20 cellular contexts compared by ENCODE assay signal in genomic region chr5:97111612-97112011, GRCh38. TPM values are rescaled to one million over a fixed set of nuclear protein-coding genes. Genes with fewer than 3 reads are reported as not detected.
DNase-seq lines count a peak whose midpoint lies in the region; ATAC-seq, FAIRE-seq and TF ChIP-seq lines count a peak whose summit lies in the region.
"Had no signal": no experiment of that assay in that cellular context is flagged by ENCODE, and none has a peak within 500 bp of the region (broad histone marks: within the 10 kb centered on the region; RNA-seq: fewer than 3 reads in every experiment).

No MANE protein-coding gene starts in this region.

- H3K36me3 ChIP-seq in DND-41 (ENCODE audit: insufficient read depth, low read length): no peaks in the 10 kb centered on the region
- H3K36me3 ChIP-seq in neural progenitor cell: peaks cover 17% of the 10 kb centered on the region
- no peaks in the 10 kb centered on the region for H3K36me3 ChIP-seq in endodermal cell (ENCODE audit: control insufficient read depth, insufficient read depth, low read length)
- H3K36me3 ChIP-seq in BE2C: no peaks in the 10 kb centered on the region

- intact Hi-C loops in left colon (cut with DNase I, micrococcal nuclease): no loop called here

- H3K27me3 Mint-ChIP-seq in neural progenitor cell (ENCODE audit: insufficient read depth, low read depth) (peaks cover 2% of the 10 kb centered on the region), endodermal cell (ENCODE audit: insufficient read depth) (no peaks in the 10 kb centered on the region)

- H4K20me1 ChIP-seq in DND-41 (ENCODE audit: insufficient read depth, low read length): no peaks in the 10 kb centered on the region
- H4K20me1 ChIP-seq in neural progenitor cell (ENCODE audit: low read depth): peaks cover 38% of the 10 kb centered on the region

- H3K4me1 ChIP-seq in DND-41 (ENCODE audit: insufficient read depth, low read length) (0 out of 2 replicates have a peak, but pooled peaks cover 5% of the 10 kb centered on the region), neural progenitor cell (peaks cover 26% of the 10 kb centered on the region), endodermal cell (ENCODE audit: control insufficient read depth, insufficient read depth, low read length) (peaks cover 2% of the 10 kb centered on the region), BE2C (no peaks in the 10 kb centered on the region)

- H3K27me3 ChIP-seq in DND-41 (ENCODE audit: insufficient read depth, low read length, poor library complexity): no peaks in the 10 kb centered on the region
- no peaks in the 10 kb centered on the region for H3K27me3 ChIP-seq in neural progenitor cell
- H3K27me3 ChIP-seq in endodermal cell (ENCODE audit: control insufficient read depth, insufficient read depth, low read length, poor library complexity, severe bottlenecking): no peaks in the 10 kb centered on the region
- H3K27me3 ChIP-seq in BE2C: no peaks in the 10 kb centered on the region

- peak; percentile 88 for ATAC-seq in DND-41 (ENCODE audit: insufficient read depth, low read depth)
- peak; percentile 94 for ATAC-seq in left colon
- no peak for ATAC-seq in GM19463 (IDR thresholded peaks at IDR 0.05; ENCODE audit: unreplicated experiment)

- no peak for FAIRE-seq in urothelium cell line (lab: Jason Lieb, UNC)
- FAIRE-seq: D721Med, H54 had no signal

- no peaks in the 10 kb centered on the region for H3K9me3 ChIP-seq in DND-41 (ENCODE audit: insufficient read depth, low read length, severe bottlenecking)
- H3K9me3 ChIP-seq in neural progenitor cell (ENCODE audit: low read depth): no peaks in the 10 kb centered on the region
- H3K9me3 ChIP-seq in endodermal cell (ENCODE audit: control insufficient read depth, low read length): no peaks in the 10 kb centered on the region
- H3K9me3 ChIP-seq in BE2C: no peaks in the 10 kb centered on the region

- H3K27ac Mint-ChIP-seq in neural progenitor cell (peak overlapping the region; percentile 2), endodermal cell (no peak overlapping the region)
- H3K27ac Mint-ChIP-seq: CD4-positive, alpha-beta memory T cell; HFFc6 had no signal

- H2AFZ ChIP-seq in DND-41 (ENCODE audit: low read depth, low read length) (peak overlapping the region; percentile 28; the same call in 1 of the 2 replicates), neural progenitor cell (replicated peaks) (no peak overlapping the region)
- H2AFZ ChIP-seq: PC-9 had no signal

- peaks cover 31% of the 10 kb centered on the region for H3K4me1 Mint-ChIP-seq in neural progenitor cell
- peaks cover 6% of the 10 kb centered on the region for H3K4me1 Mint-ChIP-seq in endodermal cell

- H3K4me2 ChIP-seq in DND-41 (ENCODE audit: insufficient read depth, low read length) (no peak overlapping the region), neural progenitor cell (peak overlapping the region; percentile 15)
- H3K4me2 ChIP-seq: PC-9 had no signal

- H3F3A ChIP-seq in neural progenitor cell (ENCODE audit: low read depth): peaks cover 6% of the 10 kb centered on the region

- 57% methylated on average over 4 of the region's 4 CpGs; no CpG with 5 or more reads in 1 of the 2 experiments for WGBS in endodermal cell (ENCODE audit: insufficient coverage in 1 of 2, insufficient read length in 1 of 2), 2 experiments

- TF ChIP-seq CTCF in DND-41 (IDR thresholded peaks at IDR 0.05; ENCODE audit: borderline replicate concordance, extremely low read depth, low read length, poor library complexity, severe bottlenecking) (no peak), neural progenitor cell (IDR thresholded peaks at IDR 0.05) (no peak), endodermal cell (conservative IDR thresholded peaks at IDR 0.05) (no peak), BE2C (IDR thresholded peaks at IDR 0.05; ENCODE audit: low read depth, low read length) (no peak)

- no peak overlapping the region for H3K4me3 Mint-ChIP-seq in neural progenitor cell
- no peak overlapping the region for H3K4me3 Mint-ChIP-seq in endodermal cell
- H3K4me3 Mint-ChIP-seq: CD4-positive, alpha-beta memory T cell; HFFc6 had no signal

- peak; percentile 52 for DNase-seq in DND-41
- peak; percentile 46 for DNase-seq in LoVo (ENCODE audit: low spot score)
- peak; percentile 51 to 70 for DNase-seq in left colon
- no peak for DNase-seq in neural progenitor cell (ENCODE audit: low spot score)
- DNase-seq in endodermal cell: no peak
- no peak for DNase-seq in urothelium cell line (ENCODE audit: low spot score)
- no peak for DNase-seq in BE2C
- DNase-seq: CD4-positive, alpha-beta memory T cell; HFFc6; NCI-H1436; NCI-H2029 treated with DMSO at 0.1 percent for 48 hours; NCI-H510A treated with DMSO at 0.1 percent for 48 hours; NCI-H82; PC-9 had no signal

- H3K9ac ChIP-seq in DND-41 (ENCODE audit: low read depth, low read length) (no peak overlapping the region), neural progenitor cell (no peak overlapping the region), endodermal cell (ENCODE audit: extremely low read depth, low read length, poor library complexity, severe bottlenecking) (no peak overlapping the region)

- no peaks in the 10 kb centered on the region for H3K9me3 Mint-ChIP-seq in neural progenitor cell
- no peaks in the 10 kb centered on the region for H3K9me3 Mint-ChIP-seq in endodermal cell
- H3K9me3 Mint-ChIP-seq: CD4-positive, alpha-beta memory T cell; HFFc6 had no signal

- H3K36me3 Mint-ChIP-seq in neural progenitor cell (peaks cover 39% of the 10 kb centered on the region), endodermal cell (ENCODE audit: low read depth) (no peaks in the 10 kb centered on the region)
- H3K36me3 Mint-ChIP-seq: CD4-positive, alpha-beta memory T cell had no signal

- H3K27ac ChIP-seq in DND-41 (ENCODE audit: low read length): no peak overlapping the region
- no peak overlapping the region for H3K27ac ChIP-seq in neural progenitor cell
- no peak overlapping the region for H3K27ac ChIP-seq in endodermal cell (ENCODE audit: low read depth, low read length)
- H3K27ac ChIP-seq: PC-9 had no signal

- H3K4me3 ChIP-seq in DND-41 (ENCODE audit: low read depth in 1 of 2, low read length in 2 of 2): no peak overlapping the region
- no peak overlapping the region for H3K4me3 ChIP-seq in neural progenitor cell
- no peak overlapping the region for H3K4me3 ChIP-seq in endodermal cell (ENCODE audit: low read length)
- no peak overlapping the region for H3K4me3 ChIP-seq in BE2C (ENCODE audit: low read depth, low read length)
- H3K4me3 ChIP-seq: PC-9 had no signal

- H3K79me2 ChIP-seq in DND-41 (ENCODE audit: insufficient read depth, low read length) (no peaks in the 10 kb centered on the region), neural progenitor cell (ENCODE audit: low read depth) (peaks cover 40% of the 10 kb centered on the region)

RNA-seq across cellular contexts. Expression of gene LIX1, which starts 30.8 kb away (rescaled TPM):
- total RNA-seq in left colon (under 1 TPM in 1 of 2 donors, not detected in 1; 0.22 TPM), neural progenitor cell (ENCODE audit: low replicate concordance) (114 and 164 TPM in 2 replicates), endodermal cell (under 1 TPM; 0.09 to 0.15 TPM)
- 19.4 TPM for polyA plus RNA-seq in endodermal cell (2013, experiment 1 of 2)
- polyA plus RNA-seq in endodermal cell (2013, experiment 2 of 2): 16.8 TPM
- polyA plus RNA-seq in BE2C (2012; ENCODE audit: insufficient read depth, insufficient read length, low read depth): 2.0 TPM
- total RNA-seq: CD4-positive, alpha-beta memory T cell; Daoy; HFFc6; HT1080; PC-9; SK-MEL-5 had no signal
- polyA plus RNA-seq: CD4-positive, alpha-beta memory T cell had no signal

Comparison
In these comparisons a context has a peak if more than half of its experiments do, and no peak if none do; other contexts are left out.
1. DNase-seq: peak in DND-41 (single experiment), LoVo (single experiment) and left colon (2 of 2); none in neural progenitor cell (single experiment), endodermal cell (single experiment), urothelium cell line (single experiment) and BE2C (single experiment).
2. RNA of gene LIX1, which starts 30.8 kb away (total RNA-seq): 114 to 164 TPM in neural progenitor cell; 0.22 TPM in left colon and 0.09 to 0.15 TPM in endodermal cell; every median in the first group is over 10 times any median in the second.